Comparison of ENCODE assay signal across 8 cellular contexts in the genomic region with DNA sequence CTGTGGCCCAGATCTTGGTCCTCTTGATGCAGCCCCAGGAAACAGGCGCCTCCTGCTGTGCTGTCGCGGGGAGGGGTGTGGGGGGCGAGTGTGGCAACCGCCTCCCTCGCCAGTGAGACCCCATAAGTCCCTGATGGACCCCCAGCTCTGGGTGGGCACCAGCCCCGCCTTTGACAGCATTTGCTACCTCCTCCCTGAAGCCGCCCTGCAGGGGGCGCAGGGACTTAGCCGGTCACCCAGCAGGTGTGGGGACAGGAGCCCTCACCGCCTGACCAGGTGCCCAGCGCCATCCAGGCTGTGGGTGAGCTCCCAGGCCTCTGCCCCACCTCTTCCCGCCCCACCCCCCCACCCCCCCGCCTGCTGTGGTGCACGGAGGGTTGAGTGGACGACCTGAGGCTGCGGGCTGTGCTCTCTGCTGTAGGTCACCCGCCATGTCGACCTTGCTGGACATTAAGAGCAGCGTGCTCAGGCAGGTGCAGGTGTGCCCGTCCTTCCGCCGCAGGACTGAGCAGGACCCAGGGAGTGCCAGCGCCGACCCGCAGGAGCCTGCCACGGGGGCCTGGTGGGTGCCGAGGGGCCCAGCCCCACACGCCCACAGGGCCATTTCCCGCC. TPM values are rescaled to one million over a fixed set of nuclear protein-coding genes. Genes with fewer than 3 reads are reported as not detected.
DNase-seq lines count a peak whose midpoint lies in the region; FAIRE-seq and TF ChIP-seq lines count a peak whose summit lies in the region.

No MANE protein-coding gene starts in this region.

- FAIRE-seq in kidney (lab: Jason Lieb, UNC) = no peak

- H3K9me3 ChIP-seq in AG04450 (ENCODE audit: control insufficient read depth, insufficient read depth, low read length) (no peaks in the 10 kb centered on the region; the same call in 1 of the 2 replicates), kidney (ENCODE audit: control insufficient read depth in 1 of 2, low read length in 2 of 2) (no peaks in the 10 kb centered on the region)

- H3K36me3 ChIP-seq in kidney (ENCODE audit: control insufficient read depth in 1 of 2, insufficient read depth in 2 of 2, low read length in 2 of 2) = peaks cover 0 to 3% of the 10 kb centered on the region in 2 donors

- POLR2A ChIA-PET in AG04450 (lab: Yijun Ruan, JAX) = interaction anchor here (0.8 kb wide), 1 partner anchor 29 kb away, joined by 3 read pairs; a partner anchor contains a TSS

- in situ Hi-C loops in SK-MEL-5 (cut with HindIII; ENCODE audit: low pct_unique_long_range_greater_than_20kb, low sequenced_read_pairs) = no loop called here

- no peak overlapping the region for H3K9ac ChIP-seq in kidney (ENCODE audit: low read length in 2 of 2)

- CTCF ChIA-PET in AG04450 (lab: Charles Lee) = interaction anchor here (1.4 kb wide), 1 partner anchor 25 kb away, joined by 4 read pairs; no protein-coding TSS in a partner anchor

- intact Hi-C loops in kidney (cut with DNase I) = no loop called here

- peaks cover 30% of the 10 kb centered on the region for H3K27me3 ChIP-seq in AG04450 (ENCODE audit: control insufficient read depth, insufficient read depth, low read length)

- H3K4me3 ChIP-seq in AG04450 (ENCODE audit: low read depth, low read length) (no peak overlapping the region), GM12864 (ENCODE audit: low read depth, low read length) (no peak overlapping the region), kidney (ENCODE audit: low read length in 2 of 2) (no peak overlapping the region)

- peaks cover 0 to 10% of the 10 kb centered on the region in 2 donors for H3K4me1 ChIP-seq in kidney (ENCODE audit: control insufficient read depth in 1 of 2, insufficient read depth in 1 of 2, low read depth in 1 of 2, low read length in 2 of 2)

- peak; percentile 30; the same call in 1 of the 2 replicates for TF ChIP-seq CTCF in AG04450 (IDR thresholded peaks at IDR 0.05; ENCODE audit: low read depth, low read length)
- TF ChIP-seq CTCF in GM12864 (IDR thresholded peaks at IDR 0.05; ENCODE audit: low read depth, low read length, missing control alignments) = peak; percentile 70
- peak; percentile 27 for TF ChIP-seq CTCF in kidney (IDR thresholded peaks at IDR 0.05; ENCODE audit: borderline replicate concordance, extremely low read depth, insufficient read depth)

- no peak overlapping the region for H3K27ac ChIP-seq in AG04450 (ENCODE audit: low read depth, low read length)
- no peak overlapping the region for H3K27ac ChIP-seq in kidney (ENCODE audit: low read depth in 2 of 2, low read length in 2 of 2)

- DNase-seq in AG04450 (ENCODE audit: low read depth, low spot score) (no peak), GM12864 (ENCODE audit: low read depth) (no peak), SK-MEL-5 (ENCODE audit: low read depth, low spot score) (peak; percentile 37), kidney (no peak), NOMO-1 treated with DMSO at 0.1 percent for 48 hours (lab: John Stamatoyannopoulos, UW; ENCODE audit: unreplicated experiment) (no peak), SHP77 treated with DMSO at 0.1 percent for 48 hours (lab: John Stamatoyannopoulos, UW) (no peak), CD1c-positive myeloid dendritic cell (ENCODE audit: extremely low spot score) (no peak), kidney glomerular epithelial cell (lab: John Stamatoyannopoulos, UW) (no peak)

RNA-seq across cellular contexts. Expression of a gene that starts 4.8 kb away (rescaled TPM):
- polyA plus RNA-seq in AG04450 (2011; rRNA removed) = 0.19 and 0.38 TPM in 2 replicates
- polyA minus RNA-seq in AG04450 (2011; rRNA and poly(A)+ RNA removed) = 1.7 and 2.5 TPM in 2 replicates
- total RNA-seq in SK-MEL-5 (2014; rRNA removed; shearing (Covaris generic)) = 1.2 and 3.0 TPM in 2 replicates
- 4.2 and 7.4 TPM in 2 replicates for polyA plus RNA-seq in SK-MEL-5 (2015; cell fraction: cytosol; rRNA removed)
- polyA plus RNA-seq in SK-MEL-5 (2015; cell fraction: nucleus; rRNA removed) = 36.4 and 40.9 TPM in 2 replicates
- 8.0 TPM for total RNA-seq in kidney
- 8.2 TPM for polyA plus RNA-seq in kidney (ENCODE audit: insufficient read depth, low read depth, low replicate concordance)

RNA-seq across cellular contexts. Expression of a gene that starts 13.5 kb away (rescaled TPM):
- polyA plus RNA-seq in AG04450 (2011; rRNA removed) (34.4 and 40.4 TPM in 2 replicates), kidney (ENCODE audit: insufficient read depth, low read depth, low replicate concordance) (95.4 TPM)
- polyA minus RNA-seq in AG04450 (2011; rRNA and poly(A)+ RNA removed) = 14.4 and 20.8 TPM in 2 replicates
- 68.1 and 70.0 TPM in 2 replicates for total RNA-seq in SK-MEL-5 (2014; rRNA removed; shearing (Covaris generic))
- polyA plus RNA-seq in SK-MEL-5 (2015; cell fraction: cytosol; rRNA removed) = 83.0 and 90.5 TPM in 2 replicates
- polyA plus RNA-seq in SK-MEL-5 (2015; cell fraction: nucleus; rRNA removed) = 24.7 and 29.2 TPM in 2 replicates
- 44.8 TPM for total RNA-seq in kidney

RNA-seq across cellular contexts. Expression of a gene that starts 13.5 kb away (rescaled TPM):
- polyA plus RNA-seq in AG04450 (2011; rRNA removed) (40.5 and 49.9 TPM in 2 replicates), kidney (ENCODE audit: insufficient read depth, low read depth, low replicate concordance) (138 TPM)
- 17.7 and 29.0 TPM in 2 replicates for polyA minus RNA-seq in AG04450 (2011; rRNA and poly(A)+ RNA removed)
- 102 and 110 TPM in 2 replicates for total RNA-seq in SK-MEL-5 (2014; rRNA removed; shearing (Covaris generic))
- 176 and 209 TPM in 2 replicates for polyA plus RNA-seq in SK-MEL-5 (2015; cell fraction: cytosol; rRNA removed)
- polyA plus RNA-seq in SK-MEL-5 (2015; cell fraction: nucleus; rRNA removed) = 75.2 and 99.0 TPM in 2 replicates
- 88.7 TPM for total RNA-seq in kidney

RNA-seq across cellular contexts. Expression of a gene that starts 28.8 kb away (rescaled TPM):
- polyA plus RNA-seq in AG04450 (2011; rRNA removed) (148 and 165 TPM in 2 replicates), kidney (ENCODE audit: insufficient read depth, low read depth, low replicate concordance) (62.2 TPM)
- polyA minus RNA-seq in AG04450 (2011; rRNA and poly(A)+ RNA removed) = 81.1 and 99.3 TPM in 2 replicates
- 55.2 TPM in 2 replicates for total RNA-seq in SK-MEL-5 (2014; rRNA removed; shearing (Covaris generic))
- 97.4 and 103 TPM in 2 replicates for polyA plus RNA-seq in SK-MEL-5 (2015; cell fraction: cytosol; rRNA removed)
- polyA plus RNA-seq in SK-MEL-5 (2015; cell fraction: nucleus; rRNA removed) = 83.0 and 94.4 TPM in 2 replicates
- total RNA-seq in kidney = 97.1 TPM
